In the genomic region with DNA sequence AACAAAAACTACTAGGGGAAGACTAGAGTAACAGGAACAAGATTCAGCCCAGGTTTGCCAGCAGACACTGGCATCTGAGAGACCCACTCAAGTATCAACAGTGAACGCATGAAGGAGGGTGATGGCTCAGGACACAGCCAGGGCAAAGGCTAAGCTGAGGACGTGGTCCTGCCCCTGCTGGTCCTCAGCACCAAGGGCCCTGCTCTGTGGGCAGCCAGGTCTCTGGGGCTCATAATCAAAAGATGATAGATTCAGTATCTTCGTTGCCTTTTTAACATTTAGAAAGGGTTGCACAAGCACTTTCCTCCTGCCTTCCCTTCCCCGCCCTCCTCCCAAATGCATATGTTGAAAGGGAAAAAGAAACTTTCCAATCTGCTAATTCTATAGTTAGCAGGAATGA, we compare ENCODE assay signal across 24 cellular contexts. TPM values are rescaled to one million over a fixed set of nuclear protein-coding genes. Genes with fewer than 3 reads are reported as not detected.
A peak's percentile ranks its signal among the peaks of the same experiment; 100 is the strongest.
DNase-seq lines count a peak whose midpoint lies in the region; ATAC-seq and TF ChIP-seq lines count a peak whose summit lies in the region.
"Had no signal": no experiment of that assay in that cellular context is flagged by ENCODE, and none has a peak within 500 bp of the region (broad histone marks: within the 10 kb centered on the region; RNA-seq: fewer than 3 reads in every experiment).

No MANE protein-coding gene starts in this region.

- ATAC-seq in left cardiac atrium: no peak
- ATAC-seq: PC-3 had no signal

- H3K4ac ChIP-seq in mesenchymal stem cell (ENCODE audit: low read depth in 1 of 2, low read length in 2 of 2): no peak overlapping the region

- H3K36me3 ChIP-seq in SJCRH30: peaks cover 59% of the 10 kb centered on the region
- peaks cover 39 to 85% of the 10 kb centered on the region in 2 experiments for H3K36me3 ChIP-seq in mesenchymal stem cell (ENCODE audit: control insufficient read depth in 1 of 2, insufficient read depth in 2 of 2, low read depth in 1 of 2, low read length in 2 of 2)
- peaks cover 0 to 99% (median 58%) of the 10 kb centered on the region in 6 donors for H3K36me3 ChIP-seq in spleen
- H3K36me3 ChIP-seq in colonic mucosa: peaks cover 19% of the 10 kb centered on the region

- H3K4me3 ChIP-seq in SJCRH30 (no peak overlapping the region), mesenchymal stem cell (ENCODE audit: insufficient read depth in 1 of 2, low read depth in 1 of 2, low read length in 2 of 2) (no peak overlapping the region), spleen (no peak overlapping the region), colonic mucosa (no peak overlapping the region)
- H3K4me3 ChIP-seq: GM23248, SJSA1 had no signal

- peaks cover 50% of the 10 kb centered on the region for H3K79me1 ChIP-seq in mesenchymal stem cell (replicated peaks; ENCODE audit: low read length, poor library complexity, severe bottlenecking)

- H4K91ac ChIP-seq in mesenchymal stem cell (ENCODE audit: low read length): peak overlapping the region; percentile 52

- no peak overlapping the region for H2AK5ac ChIP-seq in mesenchymal stem cell (ENCODE audit: low read length, severe bottlenecking)

- H3K27me3 ChIP-seq in SJCRH30: no peaks in the 10 kb centered on the region
- H3K27me3 ChIP-seq in mesenchymal stem cell (ENCODE audit: control insufficient read depth in 1 of 2, insufficient read depth in 1 of 2, low read length in 2 of 2): no peaks in the 10 kb centered on the region
- no peaks in the 10 kb centered on the region for H3K27me3 ChIP-seq in spleen (replicated peaks in 1 of 7)
- no peaks in the 10 kb centered on the region for H3K27me3 ChIP-seq in colonic mucosa
- H3K27me3 ChIP-seq: BE2C, SJSA1 had no signal

- H2AFZ ChIP-seq in mesenchymal stem cell (ENCODE audit: low read depth, low read length): no peak overlapping the region
- H2AFZ ChIP-seq: GM23248 had no signal

- DNase-seq in cardiac septum (ENCODE audit: low spot score) (peak; percentile 55), left cardiac atrium (no peak), SJCRH30 (no peak), mesenchymal stem cell (no peak), spleen (peak; percentile 38), colonic mucosa (no peak), OCI-M2 (lab: John Stamatoyannopoulos, UW; ENCODE audit: unreplicated experiment) (no peak), NCI-H1694 (lab: John Stamatoyannopoulos, UW) (no peak)
- DNase-seq: BE2C, Calu3, DMS79 treated with DMSO at 0.1 percent for 48 hours, GM23248, H7, KBM-7, NCI-H1092, NCI-H1436, NCI-H187 treated with DMSO at 0.1 percent for 48 hours, NCI-H2171 treated with DMSO at 0.1 percent for 48 hours, NCI-H345, NCI-H524 treated with DMSO at 0.1 percent for 48 hours, NCI-H774, PC-3 had no signal

- no peak overlapping the region for H2BK15ac ChIP-seq in mesenchymal stem cell (ENCODE audit: low read depth, poor library complexity, severe bottlenecking)

- H3K4me2 ChIP-seq in mesenchymal stem cell (ENCODE audit: low read length, poor library complexity, severe bottlenecking): no peak overlapping the region

- peak overlapping the region; percentile 69 to 89 for H3K18ac ChIP-seq in mesenchymal stem cell (ENCODE audit: low read depth in 1 of 2, low read length in 2 of 2)

- H3K4me1 ChIP-seq in SJCRH30 (peaks cover 38% of the 10 kb centered on the region), mesenchymal stem cell (ENCODE audit: control insufficient read depth, insufficient read depth, low read depth, low read length) (peaks cover 9% of the 10 kb centered on the region), spleen (peaks cover 0 to 9% (median 3%) of the 10 kb centered on the region in 6 donors), colonic mucosa (peaks cover 16% of the 10 kb centered on the region)
- H3K4me1 ChIP-seq: BE2C had no signal

- no peak overlapping the region for H2BK5ac ChIP-seq in mesenchymal stem cell (ENCODE audit: low read depth, low read length, poor library complexity, severe bottlenecking)

- H2BK120ac ChIP-seq in mesenchymal stem cell (ENCODE audit: low read depth, low read length): no peak overlapping the region

- H3K27ac ChIP-seq in SJCRH30: peak overlapping the region; percentile 80
- H3K27ac ChIP-seq in mesenchymal stem cell (ENCODE audit: low read length, poor library complexity, severe bottlenecking): no peak overlapping the region
- H3K27ac ChIP-seq in spleen: no peak overlapping the region
- H3K27ac ChIP-seq in colonic mucosa: no peak overlapping the region
- H3K27ac ChIP-seq: 22Rv1, GM23248, SJSA1 had no signal

- H4K8ac ChIP-seq in mesenchymal stem cell (ENCODE audit: low read length): peak overlapping the region; percentile 40

- TF ChIP-seq CTCF in spleen (IDR thresholded peaks at IDR 0.05 in 8 of 11, conservative IDR thresholded peaks at IDR 0.05 in 3 of 11): no peak
- no peak for TF ChIP-seq CTCF in colonic mucosa (IDR thresholded peaks at IDR 0.05)

- H3K9me3 ChIP-seq in SJCRH30 (replicated peaks) (no peaks in the 10 kb centered on the region), mesenchymal stem cell (ENCODE audit: control insufficient read depth, low read length) (no peaks in the 10 kb centered on the region), spleen (no peaks in the 10 kb centered on the region), colonic mucosa (no peaks in the 10 kb centered on the region)
- H3K9me3 ChIP-seq: BE2C, SJSA1 had no signal

- WGBS in mesenchymal stem cell: 93% methylated on average over 4 of the region's 4 CpGs
- 63 to 85% (median 76%) methylated on average over 4 of the region's 4 CpGs for WGBS in spleen, 5 donors

- H3K14ac ChIP-seq in mesenchymal stem cell (ENCODE audit: low read length in 2 of 2): peak overlapping the region in 1 of 2 experiments; percentile 76

- intact Hi-C loops in cardiac septum (cut with DNase I): no loop called here
- intact Hi-C loops in left cardiac atrium (cut with DNase I): no loop called here
- intact Hi-C loops in spleen (cut with DNase I; ENCODE audit: low total_unique reads): no loop called here
- intact Hi-C loops in colonic mucosa (cut with DNase I): no loop called here

- no peak overlapping the region for H3K23ac ChIP-seq in mesenchymal stem cell (ENCODE audit: low read length in 2 of 2)

- no peak overlapping the region for H3K9ac ChIP-seq in mesenchymal stem cell (ENCODE audit: low read length)
- no peak overlapping the region for H3K9ac ChIP-seq in colonic mucosa (ENCODE audit: low read depth in 2 of 2, low read length in 2 of 2)
- H3K9ac ChIP-seq: GM23248 had no signal

- H2BK12ac ChIP-seq in mesenchymal stem cell (ENCODE audit: low read length in 2 of 2): peak overlapping the region in 1 of 2 experiments; percentile 59

- TF ChIP-seq POLR2A in spleen (IDR thresholded peaks at IDR 0.05): no peak

RNA-seq across cellular contexts. Expression of a gene that starts 31.5 kb away (rescaled TPM):
- total RNA-seq in cardiac septum: 112 TPM
- 100 to 1,000 TPM; 101 to 138 TPM for total RNA-seq in left cardiac atrium
- total RNA-seq in SJCRH30 (2014; rRNA removed; shearing (Covaris generic)): 243 and 248 TPM in 2 replicates
- 114 TPM for polyA plus RNA-seq in mesenchymal stem cell (2013, experiment 1 of 2)
- polyA plus RNA-seq in mesenchymal stem cell (2013, experiment 2 of 2): 113 TPM
- 100 to 1,000 TPM; 139 to 288 (median 210) TPM for total RNA-seq in spleen
- polyA plus RNA-seq in spleen: 100 to 1,000 TPM in 2 of 3 donors, 10 to 100 TPM in 1; 88.1 to 139 (median 113) TPM
- total RNA-seq in colonic mucosa: 100 to 1,000 TPM; 191 to 323 TPM

Comparison
In these comparisons a context has a peak if more than half of its experiments do, and no peak if none do; other contexts are left out.
1. DNase-seq: peak in cardiac septum (single experiment) and spleen (single experiment); none in left cardiac atrium (single experiment), SJCRH30 (0 of 2), mesenchymal stem cell (single experiment), colonic mucosa (single experiment), OCI-M2 (single experiment) and NCI-H1694 (single experiment).